8 cellular contexts compared by ENCODE assay signal in the genomic region with DNA sequence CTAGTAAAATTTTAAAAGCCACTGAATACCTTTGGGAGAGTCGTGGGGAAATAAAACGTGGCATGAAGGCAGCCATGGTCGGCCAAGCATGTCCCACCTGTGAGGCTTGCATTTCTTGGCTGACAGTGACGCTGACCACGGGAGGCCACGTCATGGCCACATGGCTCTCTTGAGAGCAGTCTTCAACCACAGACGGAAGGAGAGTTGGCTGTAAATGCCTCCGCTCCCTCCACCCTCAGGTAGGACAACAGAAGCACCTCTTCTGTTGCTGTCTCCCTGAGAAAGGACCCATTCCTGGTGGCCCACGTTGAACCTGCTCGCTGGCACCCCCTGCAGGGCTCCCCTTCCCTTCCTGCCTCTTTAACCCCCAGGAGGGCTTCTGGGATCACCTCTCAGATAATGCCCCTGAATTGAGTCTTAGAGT. TPM values are rescaled to one million over a fixed set of nuclear protein-coding genes. Genes with fewer than 3 reads are reported as not detected.
A peak's percentile ranks its signal among the peaks of the same experiment; 100 is the strongest.
DNase-seq lines count a peak whose midpoint lies in the region; ATAC-seq and TF ChIP-seq lines count a peak whose summit lies in the region.

No MANE protein-coding gene starts in this region.

- H3K79me2 ChIP-seq in SK-N-SH (ENCODE audit: insufficient read depth), result no peaks in the 10 kb centered on the region

- H3K4me3 ChIP-seq in SK-N-SH (ENCODE audit: low read depth in 2 of 2, low read length in 1 of 2), result no peak overlapping the region

- intact Hi-C loops in Right ventricle myocardium superior (cut with DNase I), result no loop called here
- intact Hi-C loops in cardiac septum (cut with DNase I), result loop anchor here (2.0 kb wide), 1 partner anchor 15 kb away; no protein-coding TSS in a partner anchor

- DNase-seq in Right ventricle myocardium superior, result peak; percentile 57
- no peak for DNase-seq in cardiac septum (ENCODE audit: low spot score)
- DNase-seq in SK-N-SH, result peak; percentile 62
- peak; percentile 57 for DNase-seq in iPS-NIHi11 (ENCODE audit: low spot score)
- no peak for DNase-seq in epidermal melanocyte (ENCODE audit: insufficient read length, low spot score)
- no peak for DNase-seq in hypothalamus (lab: John Stamatoyannopoulos, UW)
- no peak for DNase-seq in GOT3 (lab: John Stamatoyannopoulos, UW)

- H3K9me3 ChIP-seq in SK-N-SH, result no peaks in the 10 kb centered on the region

- no peaks in the 10 kb centered on the region for H4K20me1 ChIP-seq in SK-N-SH (ENCODE audit: insufficient read depth)

- no peaks in the 10 kb centered on the region for H3K9me2 ChIP-seq in SK-N-SH

- CTCF ChIA-PET in SK-N-SH (lab: Yijun Ruan, JAX), result interaction anchor here (2.7 to 2.8 kb wide), 2 partner anchors 19 to 59 kb away, joined by 12 to 15 read pairs; no protein-coding TSS in a partner anchor

- peak; percentile 34 for ATAC-seq in Right ventricle myocardium superior (ENCODE audit: poor library complexity)
- peak; percentile 87 for ATAC-seq in HG03108 (IDR thresholded peaks at IDR 0.05; ENCODE audit: unreplicated experiment)

- no peak overlapping the region for H3K27ac ChIP-seq in SK-N-SH (ENCODE audit: low read depth in 2 of 2, low read length in 1 of 2)

- TF ChIP-seq EP300 in SK-N-SH (IDR thresholded peaks at IDR 0.05; ENCODE audit: borderline replicate concordance in 1 of 2, low read depth in 1 of 2, low read length in 1 of 2), result no peak

- no peaks in the 10 kb centered on the region for H3K36me3 ChIP-seq in SK-N-SH (replicated peaks in 1 of 2; ENCODE audit: control insufficient read depth in 1 of 2, insufficient read depth in 2 of 2, low read length in 1 of 2)

- 73% methylated on average over 7 of the region's 10 CpGs for WGBS in SK-N-SH (ENCODE audit: low lambda C conversion rate)

- H3K4me1 ChIP-seq in SK-N-SH (ENCODE audit: control insufficient read depth in 1 of 2, insufficient read depth in 2 of 2, low read depth in 1 of 2, low read length in 1 of 2), result no peaks in the 10 kb centered on the region

- H3K9ac ChIP-seq in SK-N-SH, result no peak overlapping the region

- TF ChIP-seq RAD21 in SK-N-SH (IDR thresholded peaks at IDR 0.05; ENCODE audit: low read length), result peak; percentile 48

- H3F3A ChIP-seq in SK-N-SH (replicated peaks; ENCODE audit: insufficient read depth), result no peaks in the 10 kb centered on the region

- no peak overlapping the region for H3K4me2 ChIP-seq in SK-N-SH

- H2AFZ ChIP-seq in SK-N-SH (ENCODE audit: low read depth), result no peak overlapping the region

- POLR2A ChIA-PET in SK-N-SH (lab: Yijun Ruan, JAX), result no interaction called here

- peak; percentile 55 for TF ChIP-seq CTCF in SK-N-SH (IDR thresholded peaks at IDR 0.05)

- no peaks in the 10 kb centered on the region for H3K27me3 ChIP-seq in SK-N-SH (ENCODE audit: insufficient read depth)

TF ChIP-seq in SK-N-SH, 30 proteins besides CTCF, POLR2A, EP300 and RAD21:
- TF ChIP-seq, protein P1, sequence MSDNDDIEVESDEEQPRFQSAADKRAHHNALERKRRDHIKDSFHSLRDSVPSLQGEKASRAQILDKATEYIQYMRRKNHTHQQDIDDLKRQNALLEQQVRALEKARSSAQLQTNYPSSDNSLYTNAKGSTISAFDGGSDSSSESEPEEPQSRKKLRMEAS (IDR thresholded peaks at IDR 0.05; ENCODE audit: low read depth), result no peak
- no peak for TF ChIP-seq RCOR1 (IDR thresholded peaks at IDR 0.05; ENCODE audit: low read length)
- no peak for TF ChIP-seq GATA2 (CRISPR knock-in tag; IDR thresholded peaks at IDR 0.05)
- TF ChIP-seq, protein P2, sequence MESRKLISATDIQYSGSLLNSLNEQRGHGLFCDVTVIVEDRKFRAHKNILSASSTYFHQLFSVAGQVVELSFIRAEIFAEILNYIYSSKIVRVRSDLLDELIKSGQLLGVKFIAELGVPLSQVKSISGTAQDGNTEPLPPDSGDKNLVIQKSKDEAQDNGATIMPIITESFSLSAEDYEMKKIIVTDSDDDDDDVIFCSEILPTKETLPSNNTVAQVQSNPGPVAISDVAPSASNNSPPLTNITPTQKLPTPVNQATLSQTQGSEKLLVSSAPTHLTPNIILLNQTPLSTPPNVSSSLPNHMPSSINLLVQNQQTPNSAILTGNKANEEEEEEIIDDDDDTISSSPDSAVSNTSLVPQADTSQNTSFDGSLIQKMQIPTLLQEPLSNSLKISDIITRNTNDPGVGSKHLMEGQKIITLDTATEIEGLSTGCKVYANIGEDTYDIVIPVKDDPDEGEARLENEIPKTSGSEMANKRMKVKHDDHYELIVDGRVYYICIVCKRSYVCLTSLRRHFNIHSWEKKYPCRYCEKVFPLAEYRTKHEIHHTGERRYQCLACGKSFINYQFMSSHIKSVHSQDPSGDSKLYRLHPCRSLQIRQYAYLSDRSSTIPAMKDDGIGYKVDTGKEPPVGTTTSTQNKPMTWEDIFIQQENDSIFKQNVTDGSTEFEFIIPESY (IDR thresholded peaks at IDR 0.05; ENCODE audit: borderline replicate concordance, low read depth), result no peak
- peak; percentile 40 for TF ChIP-seq SMC3 (IDR thresholded peaks at IDR 0.05; ENCODE audit: low read depth, low read length)
TF ChIP-seq in SK-N-SH: peak in this region for 1.

RNA-seq across cellular contexts. Expression of a gene that starts 10.6 kb away (rescaled TPM):
- total RNA-seq in Right ventricle myocardium superior (3.6 TPM), cardiac septum (2.5 TPM)
- polyA plus RNA-seq in SK-N-SH (2012; rRNA removed), result not detected in 2 replicates
- polyA plus RNA-seq in SK-N-SH (2012; cell fraction: cytosol; rRNA removed), result not detected in 2 replicates
- polyA plus RNA-seq in SK-N-SH (2012; cell fraction: nucleus; rRNA removed), result not detected in 2 replicates

RNA-seq across cellular contexts. Expression of a gene that starts 11.1 kb away (rescaled TPM):
- 30.4 TPM for total RNA-seq in Right ventricle myocardium superior
- total RNA-seq in cardiac septum, result 47.4 TPM
- 22.5 and 24.9 TPM in 2 replicates for polyA plus RNA-seq in SK-N-SH (2012; rRNA removed)
- 12.4 and 23.4 TPM in 2 replicates for polyA plus RNA-seq in SK-N-SH (2012; cell fraction: cytosol; rRNA removed)
- 89.0 and 178 TPM in 2 replicates for polyA plus RNA-seq in SK-N-SH (2012; cell fraction: nucleus; rRNA removed)

RNA-seq across cellular contexts. Expression of a gene that starts 22.1 kb away (rescaled TPM):
- total RNA-seq in Right ventricle myocardium superior, result 0.54 TPM
- 4.3 TPM for total RNA-seq in cardiac septum
- polyA plus RNA-seq in SK-N-SH (2012; rRNA removed), result 74.1 and 129 TPM in 2 replicates
- 48.5 and 76.8 TPM in 2 replicates for polyA plus RNA-seq in SK-N-SH (2012; cell fraction: cytosol; rRNA removed)
- polyA plus RNA-seq in SK-N-SH (2012; cell fraction: nucleus; rRNA removed), result 193 and 251 TPM in 2 replicates

RNA-seq across cellular contexts. Expression of a gene that starts 29.9 kb away (rescaled TPM):
- total RNA-seq in Right ventricle myocardium superior (26.0 TPM), cardiac septum (32.9 TPM)
- 48.0 and 49.4 TPM in 2 replicates for polyA plus RNA-seq in SK-N-SH (2012; rRNA removed)
- 10.9 and 17.3 TPM in 2 replicates for polyA plus RNA-seq in SK-N-SH (2012; cell fraction: cytosol; rRNA removed)
- 216 and 280 TPM in 2 replicates for polyA plus RNA-seq in SK-N-SH (2012; cell fraction: nucleus; rRNA removed)

Comparison
In these comparisons a context has a peak if more than half of its experiments do, and no peak if none do; other contexts are left out.
1. DNase-seq: peak in Right ventricle myocardium superior (single experiment), SK-N-SH (single experiment) and iPS-NIHi11 (single experiment); none in cardiac septum (single experiment), epidermal melanocyte (single experiment), hypothalamus (0 of 51) and GOT3 (single experiment).